ENCODE assay signal across 8 cellular contexts in the genomic region with DNA sequence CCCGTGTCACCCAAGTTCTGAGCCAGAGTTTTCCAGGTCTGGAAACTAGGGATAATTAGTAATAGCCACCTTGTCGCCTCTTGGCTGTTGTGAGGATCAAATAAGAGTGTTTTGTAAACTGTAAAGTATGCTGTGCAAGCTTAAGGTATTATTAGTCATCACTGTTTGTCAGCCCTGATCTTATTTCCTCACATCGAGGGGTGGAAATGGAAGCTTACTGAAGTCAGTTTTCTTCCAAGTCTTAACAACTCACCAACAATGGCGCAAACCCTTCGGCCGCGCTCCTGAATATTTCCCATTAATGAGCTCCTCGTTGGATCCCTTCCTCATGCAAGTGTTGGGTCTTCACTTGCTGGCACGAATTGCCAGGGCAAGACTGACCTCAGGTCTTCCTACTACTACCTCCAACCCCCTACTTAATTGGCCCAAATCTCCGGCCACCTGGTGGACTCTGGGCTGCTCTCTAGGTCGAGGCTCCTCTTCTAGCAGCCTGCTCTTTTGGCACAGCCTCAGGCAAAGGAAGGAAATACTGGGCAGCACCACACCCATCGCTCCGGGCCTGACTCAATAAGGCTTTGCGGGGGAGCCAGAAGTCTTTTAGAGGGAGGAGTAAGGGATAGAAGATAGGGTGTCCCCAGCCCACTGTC. TPM values are rescaled to one million over a fixed set of nuclear protein-coding genes. Genes with fewer than 3 reads are reported as not detected.
DNase-seq lines count a peak whose midpoint lies in the region; ATAC-seq and TF ChIP-seq lines count a peak whose summit lies in the region.

No MANE protein-coding gene starts in this region.

- CTCF ChIA-PET in BJ (lab: Yijun Ruan, JAX) = interaction anchor here (0.6 to 26.0 kb wide), 21 partner anchors 8 to 293 kb away, joined by 3 to 638 read pairs (median 5); a partner anchor contains a TSS
- CTCF ChIA-PET in GM10248 (lab: Yijun Ruan, JAX) = interaction anchor here (0.9 to 40.4 kb wide), 35 partner anchors 12 to 561 kb away, joined by 3 to 880 read pairs (median 5); a partner anchor contains a TSS

- H3K27me3 ChIP-seq in BJ (ENCODE audit: control insufficient read depth, insufficient read depth, low read length) (no peaks in the 10 kb centered on the region), testis (no peaks in the 10 kb centered on the region)

- H3K36me3 ChIP-seq in BJ (ENCODE audit: control insufficient read depth, insufficient read depth, low read length) (peaks cover 14% of the 10 kb centered on the region), testis (ENCODE audit: low read depth, missing control alignments) (no peaks in the 10 kb centered on the region)

- peak overlapping the region; percentile 94 to 97 for H3K27ac ChIP-seq in testis

- DNase-seq in BJ (ENCODE audit: low read depth) (no peak), HUDEP-2 (lab: John Stamatoyannopoulos, UW; ENCODE audit: unreplicated experiment in 76 of 76) (peak in 75 of 76 experiments; percentile 22 to 90 (median 65)), immature natural killer cell (no peak), testis (peak; percentile 23), iPS-NIHi7 (ENCODE audit: extremely low spot score) (no peak), GM10248 (ENCODE audit: extremely low spot score) (no peak)

- H3K36me3 Mint-ChIP-seq in activated naive CD4-positive, alpha-beta T cell treated with anti-CD3 and anti-CD28 coated beads, Interleukin-2, amount 50 U/mL, for 24 hours = peaks cover 12% of the 10 kb centered on the region
- H3K36me3 Mint-ChIP-seq in immature natural killer cell = peaks cover 15 to 33% (median 21%) of the 10 kb centered on the region in 3 donors

- H3K9me3 ChIP-seq in testis = no peaks in the 10 kb centered on the region

- no peak for ATAC-seq in HG02588 (IDR thresholded peaks at IDR 0.05; ENCODE audit: unreplicated experiment)

- no peaks in the 10 kb centered on the region for H3K27me3 Mint-ChIP-seq in activated naive CD4-positive, alpha-beta T cell treated with anti-CD3 and anti-CD28 coated beads, Interleukin-2, amount 50 U/mL, for 24 hours
- H3K27me3 Mint-ChIP-seq in immature natural killer cell (ENCODE audit: low read depth in 3 of 3) = peaks cover 7 to 9% (median 8%) of the 10 kb centered on the region in 3 donors

- H3K4me3 Mint-ChIP-seq in activated naive CD4-positive, alpha-beta T cell treated with anti-CD3 and anti-CD28 coated beads, Interleukin-2, amount 50 U/mL, for 24 hours = peak overlapping the region; percentile 98
- H3K4me3 Mint-ChIP-seq in immature natural killer cell = peak overlapping the region; percentile 90 to 97 (median 95)

- no peaks in the 10 kb centered on the region for H3K9me3 Mint-ChIP-seq in activated naive CD4-positive, alpha-beta T cell treated with anti-CD3 and anti-CD28 coated beads, Interleukin-2, amount 50 U/mL, for 24 hours
- no peaks in the 10 kb centered on the region for H3K9me3 Mint-ChIP-seq in immature natural killer cell

- TF ChIP-seq POLR2A in testis (IDR thresholded peaks at IDR 0.05) = no peak

- peaks cover 43% of the 10 kb centered on the region for H3K4me1 Mint-ChIP-seq in activated naive CD4-positive, alpha-beta T cell treated with anti-CD3 and anti-CD28 coated beads, Interleukin-2, amount 50 U/mL, for 24 hours
- peaks cover 60 to 83% of the 10 kb centered on the region in 2 donors for H3K4me1 Mint-ChIP-seq in immature natural killer cell

- H3K4me1 ChIP-seq in testis = peaks cover 16% of the 10 kb centered on the region

- TF ChIP-seq CTCF in BJ (IDR thresholded peaks at IDR 0.05; ENCODE audit: insufficient read depth, low read depth, low read length) (no peak), testis (IDR thresholded peaks at IDR 0.05) (no peak), GM10248 (IDR thresholded peaks at IDR 0.05; ENCODE audit: control extremely low read depth, extremely low read depth, low read depth, missing control alignments) (no peak)

- intact Hi-C loops in testis (cut with DNase I; ENCODE audit: low total_unique reads) = loop anchor here (5.0 kb wide), 1 partner anchor 69 kb away; no protein-coding TSS in a partner anchor

- WGBS in testis, 2 donors = 30 to 40% methylated on average over 14 of the region's 14 CpGs

- POLR2A ChIA-PET in BJ (lab: Charles Lee) (interaction anchor here (0.6 to 1.4 kb wide), 5 partner anchors 17 to 281 kb away, joined by 3 to 21 read pairs (median 4); a partner anchor contains a TSS), GM10248 (lab: Yijun Ruan, JAX) (interaction anchor here (0.5 to 1.9 kb wide), 3 partner anchors 8 to 417 kb away, joined by 3 to 12 read pairs (median 4); a partner anchor contains a TSS)

- H3K4me3 ChIP-seq in BJ (ENCODE audit: low read depth, low read length) (peak overlapping the region; percentile 92), testis (peak overlapping the region; percentile 86 to 87)

- H3K27ac Mint-ChIP-seq in activated naive CD4-positive, alpha-beta T cell treated with anti-CD3 and anti-CD28 coated beads, Interleukin-2, amount 50 U/mL, for 24 hours = peak overlapping the region; percentile 98
- H3K27ac Mint-ChIP-seq in immature natural killer cell = peak overlapping the region; percentile 94 to 99 (median 98)

RNA-seq across cellular contexts. Expression of a gene that starts 0.9 kb away (rescaled TPM):
- polyA plus RNA-seq in BJ (2011; rRNA removed) = 116 and 120 TPM in 2 replicates
- 49.7 and 69.7 TPM in 2 replicates for polyA minus RNA-seq in BJ (2011; rRNA and poly(A)+ RNA removed)
- 10 to 100 TPM; 40.5 to 69.0 (median 53.3) TPM for polyA plus RNA-seq in immature natural killer cell
- 10 to 100 TPM; 39.9 to 45.4 TPM for total RNA-seq in testis
- polyA plus RNA-seq in testis (ENCODE audit: insufficient read depth, low read depth, low replicate concordance) = 66.3 TPM

RNA-seq across cellular contexts. Expression of a gene that starts 30.7 kb away (rescaled TPM):
- polyA plus RNA-seq in BJ (2011; rRNA removed) = 86.4 and 136 TPM in 2 replicates
- polyA minus RNA-seq in BJ (2011; rRNA and poly(A)+ RNA removed) = 85.6 and 128 TPM in 2 replicates
- 100 to 1,000 TPM in 2 of 3 donors, 10 to 100 TPM in 1; 64.9 to 180 (median 105) TPM for polyA plus RNA-seq in immature natural killer cell
- 10 to 100 TPM; 52.0 to 60.6 TPM for total RNA-seq in testis
- 39.6 TPM for polyA plus RNA-seq in testis (ENCODE audit: insufficient read depth, low read depth, low replicate concordance)

RNA-seq across cellular contexts. Expression of a gene that starts 55.3 kb away (rescaled TPM):
- polyA plus RNA-seq in BJ (2011; rRNA removed) (2.2 and 3.9 TPM in 2 replicates), immature natural killer cell (10 to 100 TPM; 35.3 to 68.0 (median 35.9) TPM), testis (ENCODE audit: insufficient read depth, low read depth, low replicate concordance) (67.3 TPM)
- polyA minus RNA-seq in BJ (2011; rRNA and poly(A)+ RNA removed) = 2.1 and 3.2 TPM in 2 replicates
- 10 to 100 TPM; 30.2 to 38.1 TPM for total RNA-seq in testis

Comparison
In these comparisons a context has a peak if more than half of its experiments do, and no peak if none do; other contexts are left out.
1. DNase-seq: peak in HUDEP-2 (75 of 76) and testis (single experiment); none in BJ (single experiment), immature natural killer cell (0 of 3), iPS-NIHi7 (single experiment) and GM10248 (single experiment).